ENCODE assay signal across 19 cellular contexts in genomic region chr21:45887788-45888187, GRCh38.
DNase-seq lines count a peak whose midpoint lies in the region; ATAC-seq, FAIRE-seq and TF ChIP-seq lines count a peak whose summit lies in the region.
"Had no signal": no experiment of that assay in that cellular context is flagged by ENCODE, and none has a peak within 500 bp of the region (broad histone marks: within the 10 kb centered on the region; RNA-seq: fewer than 3 reads in every experiment).

No MANE protein-coding gene starts in this region.

- H3K27me3 Mint-ChIP-seq in CD4-positive, alpha-beta T cell = no peaks in the 10 kb centered on the region

- peak overlapping the region; percentile 4 for H2AFZ ChIP-seq in IMR-90 (replicated peaks; ENCODE audit: low read length, poor library complexity)

- no peaks in the 10 kb centered on the region for H3K79me1 ChIP-seq in IMR-90 (ENCODE audit: low read depth in 1 of 2, low read length in 2 of 2)

- H4K91ac ChIP-seq in IMR-90 (ENCODE audit: insufficient read depth, low read depth, low read length) = no peak overlapping the region

- WGBS in IMR-90 (ENCODE audit: extremely low coverage in 2 of 2, insufficient read length in 1 of 2), 2 experiments = 82% methylated on average over 14 of the region's 16 CpGs; no CpG with 5 or more reads in 1 of the 2 experiments

- H3K9me1 ChIP-seq in IMR-90 (ENCODE audit: insufficient read depth, low read length) = no peaks in the 10 kb centered on the region; the same call in 1 of the 2 replicates

- H2AK5ac ChIP-seq in IMR-90 (ENCODE audit: low read depth, low read length) = peak overlapping the region; percentile 20; the same call in 1 of the 2 replicates

- no peak overlapping the region for H2BK20ac ChIP-seq in IMR-90 (ENCODE audit: low read depth, low read length)

- ATAC-seq in CD4-positive, alpha-beta T cell (ENCODE audit: poor library complexity) = peak; percentile 40
- ATAC-seq in IMR-90 (ENCODE audit: low read depth) = no peak
- no peak for ATAC-seq in RWPE2 (ENCODE audit: low read depth)
- ATAC-seq in GM18909 (IDR thresholded peaks at IDR 0.05; ENCODE audit: poor library complexity, unreplicated experiment) = no peak
- ATAC-seq in left lobe of liver = no peak
- ATAC-seq: activated T-helper 17 cell treated with anti-CD3 and anti-CD28 coated beads, Interleukin-2, amount 50 U/mL, for 72 hours; lower lobe of right lung; natural killer cell had no signal

- no TSS peak for BruUV-seq in IMR-90 (replicated peaks; lab: Mats Ljungman, UMichigan)

- in situ Hi-C loops in IMR-90 (cut with MboI; ENCODE audit: low sequenced_read_pairs) = no loop called here

- no peak overlapping the region for H3K4ac ChIP-seq in IMR-90 (ENCODE audit: low read depth, low read length)

- DNase-seq in CD4-positive, alpha-beta T cell = no peak
- DNase-seq in IMR-90 (no peak), RWPE2 (ENCODE audit: low spot score) (peak; percentile 46), kidney (peak; percentile 53), RPMI8226 (no peak), left lobe of liver (ENCODE audit: low spot score) (no peak), COLO829 (ENCODE audit: low spot score) (no peak)
- DNase-seq: activated CD4-positive, alpha-beta memory T cell treated with anti-CD3 and anti-CD28 coated beads, Interleukin-2, amount 10 ng/mL, durations not matched to agents 7 days and 5 days; foreskin melanocyte; lower lobe of right lung; natural killer cell; NCI-H2029 had no signal

- TF ChIP-seq RAD21 in IMR-90 (IDR thresholded peaks at IDR 0.05; ENCODE audit: low read length) = no peak

- CTCF ChIA-PET in CD4-positive, alpha-beta T cell (lab: Charles Lee) = interaction anchor here (2.0 kb wide), 1 partner anchor 8 kb away, joined by 6 read pairs; no protein-coding TSS in a partner anchor
- CTCF ChIA-PET in IMR-90 (lab: Yijun Ruan, JAX) = interaction anchor here (0.5 kb wide), 1 partner anchor 542 kb away, joined by 3 read pairs; no protein-coding TSS in a partner anchor

- no peak overlapping the region for H4K5ac ChIP-seq in IMR-90 (ENCODE audit: low read depth, low read length)

- no peak overlapping the region for H2AK9ac ChIP-seq in IMR-90 (replicated peaks; ENCODE audit: low read depth, low read length, poor library complexity)

- POLR2A ChIA-PET in CD4-positive, alpha-beta T cell (lab: Charles Lee) = no interaction called here
- POLR2A ChIA-PET in IMR-90 (lab: Charles Lee; ENCODE audit: unreplicated experiment) = no interaction called here

- H2BK5ac ChIP-seq in IMR-90 (ENCODE audit: low read depth, low read length, poor library complexity, severe bottlenecking) = no peak overlapping the region

- no peak for TF ChIP-seq CTCF in CD4-positive, alpha-beta T cell (IDR thresholded peaks at IDR 0.05)
- TF ChIP-seq CTCF in IMR-90 (conservative IDR thresholded peaks at IDR 0.05; ENCODE audit: low read depth, low read length) (no peak), RWPE2 (IDR thresholded peaks at IDR 0.05; ENCODE audit: poor library complexity, severe bottlenecking) (no peak), kidney (IDR thresholded peaks at IDR 0.05; ENCODE audit: borderline replicate concordance, extremely low read depth, insufficient read depth) (no peak)

- peak overlapping the region; percentile 81 for H3K27ac Mint-ChIP-seq in CD4-positive, alpha-beta T cell
- H3K27ac Mint-ChIP-seq: B cell had no signal

- no peak overlapping the region for H3K4me2 ChIP-seq in IMR-90 (ENCODE audit: low read depth, low read length)

- H4K8ac ChIP-seq in IMR-90 (ENCODE audit: low read depth in 2 of 2, low read length in 2 of 2) = no peak overlapping the region

- H4K20me1 ChIP-seq in IMR-90 (ENCODE audit: insufficient read depth, low read length) = no peaks in the 10 kb centered on the region

- H3K4me1 ChIP-seq in IMR-90 (ENCODE audit: control insufficient read depth, insufficient read depth, low read length) (peaks cover 7% of the 10 kb centered on the region), RWPE2 (ENCODE audit: insufficient read depth, poor library complexity, severe bottlenecking) (peaks cover 7% of the 10 kb centered on the region), kidney (ENCODE audit: control insufficient read depth in 1 of 2, insufficient read depth in 1 of 2, low read depth in 1 of 2, low read length in 2 of 2) (no peaks in the 10 kb centered on the region)

- H3K27ac ChIP-seq in CD4-positive, alpha-beta T cell (ENCODE audit: low read depth, low read length) = no peak overlapping the region
- H3K27ac ChIP-seq in IMR-90 (ENCODE audit: insufficient read depth, low read length) = no peak overlapping the region
- no peak overlapping the region for H3K27ac ChIP-seq in RWPE2 (ENCODE audit: poor library complexity, severe bottlenecking)
- no peak overlapping the region for H3K27ac ChIP-seq in kidney (ENCODE audit: low read depth in 2 of 2, low read length in 2 of 2)
- H3K27ac ChIP-seq: GM23248, lower lobe of right lung, prostate gland had no signal

- no peak overlapping the region for H3K56ac ChIP-seq in IMR-90 (ENCODE audit: extremely low read depth, insufficient read depth, low read length)

- no peaks in the 10 kb centered on the region for H3K9me3 Mint-ChIP-seq in CD4-positive, alpha-beta T cell

- H3K14ac ChIP-seq in IMR-90 (replicated peaks; ENCODE audit: low read depth, low read length) = no peak overlapping the region

- TF ChIP-seq POLR2A in IMR-90 (IDR thresholded peaks at IDR 0.05; ENCODE audit: low read depth, low read length) = no peak

- no peak overlapping the region for H3K4me3 ChIP-seq in IMR-90 (ENCODE audit: insufficient read depth, low read depth, low read length)
- no peak overlapping the region for H3K4me3 ChIP-seq in RWPE2 (ENCODE audit: severe bottlenecking)
- H3K4me3 ChIP-seq in kidney (ENCODE audit: low read length in 2 of 2) = no peak overlapping the region
- H3K4me3 ChIP-seq: GM23248, lower lobe of right lung, prostate gland had no signal

- FAIRE-seq in kidney (lab: Jason Lieb, UNC) = no peak
- FAIRE-seq: colon, TTC549 had no signal

- intact Hi-C loops in CD4-positive, alpha-beta T cell (cut with DNase I, micrococcal nuclease) = loop anchor here in 1 of 2 experiments (5.0 kb wide), 1 partner anchor 95 kb away; the partner anchor contains the start of gene COL6A1
- intact Hi-C loops in IMR-90 (cut with micrococcal nuclease) (no loop called here), kidney (cut with DNase I) (no loop called here)

- H3K9me3 ChIP-seq in CD4-positive, alpha-beta T cell (ENCODE audit: control insufficient read depth, low read length) = peaks cover 5% of the 10 kb centered on the region
- H3K9me3 ChIP-seq in IMR-90 (ENCODE audit: control insufficient read depth, insufficient read depth, low read length) (peaks cover 2% of the 10 kb centered on the region; the same call in 1 of the 2 replicates), RWPE2 (ENCODE audit: severe bottlenecking) (no peaks in the 10 kb centered on the region), kidney (ENCODE audit: control insufficient read depth in 1 of 2, low read length in 2 of 2) (no peaks in the 10 kb centered on the region)
- H3K9me3 ChIP-seq: lower lobe of right lung, prostate gland had no signal

- H3K36me3 Mint-ChIP-seq in CD4-positive, alpha-beta T cell (ENCODE audit: low read depth) = no peaks in the 10 kb centered on the region

- H3K27me3 ChIP-seq in CD4-positive, alpha-beta T cell (ENCODE audit: control insufficient read depth, insufficient read depth, low read length) = no peaks in the 10 kb centered on the region
- H3K27me3 ChIP-seq in IMR-90 (ENCODE audit: control insufficient read depth, insufficient read depth, low read length) (peaks cover 21% of the 10 kb centered on the region; the same call in 1 of the 2 replicates), RWPE2 (ENCODE audit: insufficient read depth, poor library complexity, severe bottlenecking) (no peaks in the 10 kb centered on the region)

- H3K18ac ChIP-seq in IMR-90 (ENCODE audit: low read depth, low read length) = no peak overlapping the region

- H3K4me1 Mint-ChIP-seq in CD4-positive, alpha-beta T cell (ENCODE audit: low read depth) = peaks cover 96% of the 10 kb centered on the region

- H3K4me3 Mint-ChIP-seq in CD4-positive, alpha-beta T cell = peak overlapping the region; percentile 40
- H3K4me3 Mint-ChIP-seq: activated CD4-positive, alpha-beta memory T cell treated with anti-CD3 and anti-CD28 coated beads, Interleukin-2, amount 10 ng/mL, durations not matched to agents 7 days and 5 days; B cell; natural killer cell had no signal

- dilution Hi-C loops in IMR-90 (cut with HindIII; ENCODE audit: low sequenced_read_pairs, unreplicated experiment) = no loop called here

- H3K36me3 ChIP-seq in IMR-90 (ENCODE audit: control insufficient read depth, insufficient read depth, low read length) = no peaks in the 10 kb centered on the region
- H3K36me3 ChIP-seq in RWPE2 (ENCODE audit: low read depth) = no peaks in the 10 kb centered on the region
- no peaks in the 10 kb centered on the region for H3K36me3 ChIP-seq in kidney (ENCODE audit: control insufficient read depth in 1 of 2, insufficient read depth in 2 of 2, low read length in 2 of 2)
- H3K36me3 ChIP-seq: lower lobe of right lung, prostate gland had no signal

- no peak overlapping the region for H2BK15ac ChIP-seq in IMR-90 (ENCODE audit: low read depth, low read length)

- no peak overlapping the region for H3K23ac ChIP-seq in IMR-90 (ENCODE audit: low read depth, low read length)

- H2BK120ac ChIP-seq in IMR-90 (ENCODE audit: low read depth, low read length) = no peak overlapping the region

- H3K9ac ChIP-seq in IMR-90 (ENCODE audit: low read depth, low read length) (no peak overlapping the region), kidney (ENCODE audit: low read length in 2 of 2) (no peak overlapping the region)

TF ChIP-seq in IMR-90, 13 proteins besides CTCF, POLR2A, EP300 and RAD21:
- no peak for TF ChIP-seq BHLHE40 (IDR thresholded peaks at IDR 0.05; ENCODE audit: low read depth, low read length)
- TF ChIP-seq SMC3 (IDR thresholded peaks at IDR 0.05; ENCODE audit: low read depth, low read length) = no peak
- no peak for TF ChIP-seq RFX5 (IDR thresholded peaks at IDR 0.05; ENCODE audit: low read depth, low read length)
- TF ChIP-seq CEBPB (IDR thresholded peaks at IDR 0.05; ENCODE audit: low read depth, low read length) = no peak
- TF ChIP-seq CHD1 (IDR thresholded peaks at IDR 0.05; ENCODE audit: low read depth, low read length) = no peak
TF ChIP-seq in IMR-90: peak in this region for 0.

Comparison
In these comparisons a context has a peak if more than half of its experiments do, and no peak if none do; other contexts are left out.
1. DNase-seq: peak in RWPE2 (single experiment) and kidney (single experiment); none in CD4-positive, alpha-beta T cell (0 of 10), IMR-90 (single experiment), RPMI8226 (single experiment), left lobe of liver (single experiment) and COLO829 (single experiment).